Comparison of ENCODE assay signal across 8 cellular contexts in genomic region chr16:87870057-87870418, GRCh38. TPM values are rescaled to one million over a fixed set of nuclear protein-coding genes. Genes with fewer than 3 reads are reported as not detected.
DNase-seq lines count a peak whose midpoint lies in the region; ATAC-seq and TF ChIP-seq lines count a peak whose summit lies in the region.
"Not testable (repeated sequence)": the region's sequence is repeated elsewhere in the genome, so short reads cannot be mapped to it uniquely, and the experiment has no call there.

No MANE protein-coding gene starts in this region.

- no CpG with 5 or more reads among the region's 13 CpGs for WGBS in IMR-90 (ENCODE audit: extremely low coverage in 2 of 2, insufficient read length in 1 of 2), 2 experiments
- WGBS in endodermal cell (ENCODE audit: insufficient coverage in 1 of 2, insufficient read length in 1 of 2), 2 experiments = 17% methylated on average over 3 to 13 of the region's 13 CpGs
- 10 to 21% methylated on average over 9 to 11 of the region's 13 CpGs for WGBS in mesodermal cell (ENCODE audit: insufficient coverage in 2 of 2), 2 experiments

- H4K91ac ChIP-seq in IMR-90 (ENCODE audit: insufficient read depth, low read depth, low read length) = peak overlapping the region; percentile 84

- peak overlapping the region; percentile 83 for H3K4ac ChIP-seq in IMR-90 (ENCODE audit: low read depth, low read length)

- peak overlapping the region; percentile 74 for H3K4me3 Mint-ChIP-seq in CD4-positive, alpha-beta T cell
- H3K4me3 Mint-ChIP-seq in activated CD4-positive, alpha-beta T cell treated with anti-CD3 and anti-CD28 coated beads for 36 hours = peak overlapping the region; percentile 45
- peak overlapping the region; percentile 55 for H3K4me3 Mint-ChIP-seq in activated naive CD4-positive, alpha-beta T cell treated with anti-CD3 and anti-CD28 coated beads, Interleukin-2, amount 50 U/mL, for 24 hours
- peak overlapping the region; percentile 93 for H3K4me3 Mint-ChIP-seq in endodermal cell
- H3K4me3 Mint-ChIP-seq in type B pancreatic cell = peak overlapping the region; percentile 79

- H3K79me1 ChIP-seq in IMR-90 (ENCODE audit: low read depth in 1 of 2, low read length in 2 of 2) = peaks cover 0 to 34% of the 10 kb centered on the region in 2 experiments; a peak in 2 of 4 replicates

- peak overlapping the region; percentile 32 to 89; a peak in 2 of 4 replicates for H4K8ac ChIP-seq in IMR-90 (ENCODE audit: low read depth in 2 of 2, low read length in 2 of 2)

- peaks cover 13% of the 10 kb centered on the region for H3K36me3 Mint-ChIP-seq in CD4-positive, alpha-beta T cell (ENCODE audit: low read depth)
- peaks cover 36% of the 10 kb centered on the region for H3K36me3 Mint-ChIP-seq in activated CD4-positive, alpha-beta T cell treated with anti-CD3 and anti-CD28 coated beads for 36 hours (ENCODE audit: low read depth)
- H3K36me3 Mint-ChIP-seq in activated naive CD4-positive, alpha-beta T cell treated with anti-CD3 and anti-CD28 coated beads, Interleukin-2, amount 50 U/mL, for 24 hours = peaks cover 21% of the 10 kb centered on the region
- H3K36me3 Mint-ChIP-seq in endodermal cell (ENCODE audit: low read depth) = peaks cover 21% of the 10 kb centered on the region
- H3K36me3 Mint-ChIP-seq in type B pancreatic cell = not testable (repeated sequence)

- H3K18ac ChIP-seq in IMR-90 (ENCODE audit: low read depth, low read length) = peak overlapping the region; percentile 45; the same call in 1 of the 2 replicates

- CTCF ChIA-PET in CD4-positive, alpha-beta T cell (lab: Charles Lee) = interaction anchor here (2.2 to 5.6 kb wide), 4 partner anchors 17 to 101 kb away, joined by 13 to 127 read pairs (median 23); no protein-coding TSS in a partner anchor
- CTCF ChIA-PET in IMR-90 (lab: Yijun Ruan, JAX) = interaction anchor here (0.8 to 2.3 kb wide), 2 partner anchors 20 to 90 kb away, joined by 3 to 56 read pairs; no protein-coding TSS in a partner anchor
- CTCF ChIA-PET in activated CD4-positive, alpha-beta T cell treated with anti-CD3 and anti-CD28 coated beads for 36 hours (lab: Charles Lee) = interaction anchor here (0.5 to 5.5 kb wide), 3 partner anchors 20 to 816 kb away, joined by 3 to 86 read pairs (median 11); partner anchors contain the start of gene SNAI3

- H2BK20ac ChIP-seq in IMR-90 (ENCODE audit: low read depth, low read length) = peak overlapping the region; percentile 32

- not testable (repeated sequence) for H2AFZ ChIP-seq in IMR-90 (replicated peaks; ENCODE audit: low read length, poor library complexity)

- not testable (repeated sequence) for H3K14ac ChIP-seq in IMR-90 (replicated peaks; ENCODE audit: low read depth, low read length)

- ATAC-seq in CD4-positive, alpha-beta T cell (ENCODE audit: poor library complexity); IMR-90 (ENCODE audit: low read depth); activated CD4-positive, alpha-beta T cell treated with anti-CD3 and anti-CD28 coated beads for 36 hours: not testable (repeated sequence)

- H2BK5ac ChIP-seq in IMR-90 (ENCODE audit: low read depth, low read length, poor library complexity, severe bottlenecking) = peak overlapping the region; percentile 82

- not testable (repeated sequence) for H3K4me3 ChIP-seq in IMR-90 (ENCODE audit: insufficient read depth, low read depth, low read length); rectal smooth muscle tissue (ENCODE audit: low read length)
- H3K4me3 ChIP-seq in endodermal cell (ENCODE audit: low read length) (peak overlapping the region; percentile 78), mesodermal cell (ENCODE audit: extremely low read depth, insufficient read depth, low read length, poor library complexity, severe bottlenecking) (peak overlapping the region; percentile 16)

- not testable (repeated sequence) for H3K9me3 Mint-ChIP-seq in CD4-positive, alpha-beta T cell; activated CD4-positive, alpha-beta T cell treated with anti-CD3 and anti-CD28 coated beads for 36 hours (ENCODE audit: low read depth); activated naive CD4-positive, alpha-beta T cell treated with anti-CD3 and anti-CD28 coated beads, Interleukin-2, amount 50 U/mL, for 24 hours; endodermal cell; type B pancreatic cell

- TF ChIP-seq CTCF in CD4-positive, alpha-beta T cell (IDR thresholded peaks at IDR 0.05); IMR-90 (conservative IDR thresholded peaks at IDR 0.05; ENCODE audit: low read depth, low read length); endodermal cell (conservative IDR thresholded peaks at IDR 0.05); type B pancreatic cell (conservative IDR thresholded peaks at IDR 0.05): not testable (repeated sequence)

- not testable (repeated sequence) for H3K56ac ChIP-seq in IMR-90 (ENCODE audit: extremely low read depth, insufficient read depth, low read length)

- not testable (repeated sequence) for H3K23ac ChIP-seq in IMR-90 (ENCODE audit: low read depth, low read length)

- peaks cover 11% of the 10 kb centered on the region for H3K9me1 ChIP-seq in IMR-90 (ENCODE audit: insufficient read depth, low read length)

- BruUV-seq in IMR-90 (replicated peaks; lab: Mats Ljungman, UMichigan) = not testable (repeated sequence)

- dilution Hi-C loops in IMR-90 (cut with HindIII; ENCODE audit: low sequenced_read_pairs, unreplicated experiment) = not testable (repeated sequence)

- not testable (repeated sequence) for H3K9me3 ChIP-seq in CD4-positive, alpha-beta T cell (ENCODE audit: control insufficient read depth, low read length); IMR-90 (ENCODE audit: control insufficient read depth, insufficient read depth, low read length); endodermal cell (ENCODE audit: control insufficient read depth, low read length); mesodermal cell (ENCODE audit: control insufficient read depth, low read length)

- not testable (repeated sequence) for H3K27me3 ChIP-seq in CD4-positive, alpha-beta T cell (ENCODE audit: control insufficient read depth, insufficient read depth, low read length); IMR-90 (ENCODE audit: control insufficient read depth, insufficient read depth, low read length); endodermal cell (ENCODE audit: control insufficient read depth, insufficient read depth, low read length, poor library complexity, severe bottlenecking); rectal smooth muscle tissue (ENCODE audit: control insufficient read depth, insufficient read depth, low read length)

- H4K5ac ChIP-seq in IMR-90 (ENCODE audit: low read depth, low read length) = 0 out of 2 replicates have a peak overlapping the region, but pooled peaks have one; percentile 73

- intact Hi-C loops in CD4-positive, alpha-beta T cell (cut with DNase I, micrococcal nuclease) = not testable (repeated sequence)
- intact Hi-C loops in IMR-90 (cut with micrococcal nuclease) = loop anchor here (2.0 kb wide), 1 partner anchor 39 kb away; no protein-coding TSS in a partner anchor
- intact Hi-C loops in activated CD4-positive, alpha-beta T cell treated with anti-CD3 and anti-CD28 coated beads for 36 hours (cut with DNase I, micrococcal nuclease) = loop anchor here in 1 of 2 experiments (2.0 kb wide), 1 partner anchor 319 kb away; no protein-coding TSS in a partner anchor

- not testable (repeated sequence) for TF ChIP-seq POLR2A in IMR-90 (IDR thresholded peaks at IDR 0.05; ENCODE audit: low read depth, low read length)

- H2BK120ac ChIP-seq in IMR-90 (ENCODE audit: low read depth, low read length) = peak overlapping the region; percentile 68

- H4K20me1 ChIP-seq in IMR-90 (ENCODE audit: insufficient read depth, low read length) = peaks cover 41% of the 10 kb centered on the region

- not testable (repeated sequence) for H3K27me3 Mint-ChIP-seq in CD4-positive, alpha-beta T cell; activated CD4-positive, alpha-beta T cell treated with anti-CD3 and anti-CD28 coated beads for 36 hours; activated naive CD4-positive, alpha-beta T cell treated with anti-CD3 and anti-CD28 coated beads, Interleukin-2, amount 50 U/mL, for 24 hours
- H3K27me3 Mint-ChIP-seq in endodermal cell (ENCODE audit: insufficient read depth) = peaks cover 41% of the 10 kb centered on the region
- H3K27me3 Mint-ChIP-seq in type B pancreatic cell = peaks cover 25% of the 10 kb centered on the region

- H2AK9ac ChIP-seq in IMR-90 (replicated peaks; ENCODE audit: low read depth, low read length, poor library complexity) = not testable (repeated sequence)

- H2BK15ac ChIP-seq in IMR-90 (ENCODE audit: low read depth, low read length) = peak overlapping the region; percentile 86; the same call in 1 of the 3 replicates

- not testable (repeated sequence) for H3K4me2 ChIP-seq in IMR-90 (ENCODE audit: low read depth, low read length)

- H3K9ac ChIP-seq in IMR-90 (ENCODE audit: low read depth, low read length); rectal smooth muscle tissue (ENCODE audit: low read length): not testable (repeated sequence)
- peak overlapping the region; percentile 96 for H3K9ac ChIP-seq in endodermal cell (ENCODE audit: extremely low read depth, low read length, poor library complexity, severe bottlenecking)

- not testable (repeated sequence) for TF ChIP-seq RAD21 in IMR-90 (IDR thresholded peaks at IDR 0.05; ENCODE audit: low read length)

- not testable (repeated sequence) for H3K36me3 ChIP-seq in IMR-90 (ENCODE audit: control insufficient read depth, insufficient read depth, low read length); mesodermal cell (ENCODE audit: control insufficient read depth, insufficient read depth, low read length); rectal smooth muscle tissue (ENCODE audit: control insufficient read depth, insufficient read depth, low read length)
- H3K36me3 ChIP-seq in endodermal cell (ENCODE audit: control insufficient read depth, insufficient read depth, low read length) = peaks cover 25% of the 10 kb centered on the region

- H3K4me1 ChIP-seq in IMR-90 (ENCODE audit: control insufficient read depth, insufficient read depth, low read length) = peaks cover 17% of the 10 kb centered on the region
- not testable (repeated sequence) for H3K4me1 ChIP-seq in endodermal cell (ENCODE audit: control insufficient read depth, insufficient read depth, low read length); rectal smooth muscle tissue (ENCODE audit: control insufficient read depth, insufficient read depth, low read length)
- H3K4me1 ChIP-seq in mesodermal cell (ENCODE audit: control insufficient read depth, insufficient read depth, low read length, poor library complexity, severe bottlenecking) = peaks cover 30% of the 10 kb centered on the region

- peaks cover 48% of the 10 kb centered on the region for H3K4me1 Mint-ChIP-seq in CD4-positive, alpha-beta T cell (ENCODE audit: low read depth)
- peaks cover 47% of the 10 kb centered on the region for H3K4me1 Mint-ChIP-seq in activated CD4-positive, alpha-beta T cell treated with anti-CD3 and anti-CD28 coated beads for 36 hours
- peaks cover 46% of the 10 kb centered on the region for H3K4me1 Mint-ChIP-seq in activated naive CD4-positive, alpha-beta T cell treated with anti-CD3 and anti-CD28 coated beads, Interleukin-2, amount 50 U/mL, for 24 hours
- H3K4me1 Mint-ChIP-seq in endodermal cell = peaks cover 40% of the 10 kb centered on the region
- H3K4me1 Mint-ChIP-seq in type B pancreatic cell (ENCODE audit: unreplicated experiment) = peaks cover 38% of the 10 kb centered on the region

- not testable (repeated sequence) for H3K27ac ChIP-seq in CD4-positive, alpha-beta T cell (ENCODE audit: low read depth, low read length)
- H3K27ac ChIP-seq in IMR-90 (ENCODE audit: insufficient read depth, low read length) (peak overlapping the region; percentile 49; the same call in 1 of the 2 replicates), endodermal cell (ENCODE audit: low read depth, low read length) (peak overlapping the region; percentile 85), mesodermal cell (ENCODE audit: low read depth, low read length, severe bottlenecking) (peak overlapping the region; percentile 98), rectal smooth muscle tissue (ENCODE audit: low read depth, low read length) (peak overlapping the region; percentile 61)

- in situ Hi-C loops in IMR-90 (cut with MboI; ENCODE audit: low sequenced_read_pairs) = not testable (repeated sequence)

- peak overlapping the region; percentile 65 for H3K27ac Mint-ChIP-seq in CD4-positive, alpha-beta T cell
- peak overlapping the region; percentile 86 for H3K27ac Mint-ChIP-seq in activated CD4-positive, alpha-beta T cell treated with anti-CD3 and anti-CD28 coated beads for 36 hours
- H3K27ac Mint-ChIP-seq in activated naive CD4-positive, alpha-beta T cell treated with anti-CD3 and anti-CD28 coated beads, Interleukin-2, amount 50 U/mL, for 24 hours = peak overlapping the region; percentile 84
- H3K27ac Mint-ChIP-seq in endodermal cell = peak overlapping the region; percentile 99
- H3K27ac Mint-ChIP-seq in type B pancreatic cell = peak overlapping the region; percentile 79

- H2AK5ac ChIP-seq in IMR-90 (ENCODE audit: low read depth, low read length) = peak overlapping the region; percentile 59

- DNase-seq in CD4-positive, alpha-beta T cell; IMR-90; activated CD4-positive, alpha-beta T cell treated with anti-CD3 and anti-CD28 coated beads for 36 hours; endodermal cell; type B pancreatic cell (ENCODE audit: extremely low spot score, unreplicated experiment): not testable (repeated sequence)

- POLR2A ChIA-PET in CD4-positive, alpha-beta T cell (lab: Charles Lee) = interaction anchor here (1.3 to 6.3 kb wide), 6 partner anchors 17 to 91 kb away, joined by 4 to 52 read pairs (median 10); no protein-coding TSS in a partner anchor
- POLR2A ChIA-PET in IMR-90 (lab: Charles Lee; ENCODE audit: unreplicated experiment) = interaction anchor here (0.6 kb wide), 1 partner anchor 79 kb away, joined by 3 read pairs; no protein-coding TSS in a partner anchor
- POLR2A ChIA-PET in activated CD4-positive, alpha-beta T cell treated with anti-CD3 and anti-CD28 coated beads for 36 hours (lab: Charles Lee) = interaction anchor here (1.2 to 5.1 kb wide), 3 partner anchors 13 to 29 kb away, joined by 3 to 46 read pairs (median 5); no protein-coding TSS in a partner anchor

RNA-seq across cellular contexts. Expression of gene SLC7A5, which starts 0.7 kb away (rescaled TPM):
- total RNA-seq in CD4-positive, alpha-beta T cell = 10 to 100 TPM; 80.3 to 85.3 TPM
- total RNA-seq in IMR-90 (2012; rRNA removed) (11.3 and 13.6 TPM in 2 replicates), endodermal cell (100 to 1,000 TPM; 374 to 588 TPM), type B pancreatic cell (ENCODE audit: low replicate concordance) (40.4 and 51.2 TPM in 2 replicates)
- 87.9 and 101 TPM in 2 replicates for polyA plus RNA-seq in IMR-90 (2012; rRNA removed)
- 70.4 and 146 TPM in 2 replicates for polyA plus RNA-seq in IMR-90 (2012; cell fraction: cytosol; rRNA removed)
- polyA plus RNA-seq in IMR-90 (2012; cell fraction: nucleus; rRNA removed; ENCODE audit: low replicate concordance) = 88.7 and 147 TPM in 2 replicates
- total RNA-seq in activated CD4-positive, alpha-beta T cell treated with anti-CD3 and anti-CD28 coated beads for 36 hours = 100 to 1,000 TPM; 337 to 354 TPM
- polyA plus RNA-seq in endodermal cell (2013, experiment 1 of 2) = 144 TPM
- polyA plus RNA-seq in endodermal cell (2013, experiment 2 of 2) = 134 TPM
- polyA plus RNA-seq in mesodermal cell (2013, experiment 1 of 2) = 90.6 TPM
- 76.9 TPM for polyA plus RNA-seq in mesodermal cell (2013, experiment 2 of 2)
